In genomic region chr7:6346581-6346980, GRCh38 we compare ENCODE assay signal across 15 cellular contexts. TPM values are rescaled to one million over a fixed set of nuclear protein-coding genes. Genes with fewer than 3 reads are reported as not detected.
DNase-seq lines count a peak whose midpoint lies in the region; ATAC-seq, FAIRE-seq and TF ChIP-seq lines count a peak whose summit lies in the region.
"Had no signal": no experiment of that assay in that cellular context is flagged by ENCODE, and none has a peak within 500 bp of the region (broad histone marks: within the 10 kb centered on the region; RNA-seq: fewer than 3 reads in every experiment).

No MANE protein-coding gene starts in this region.

- peaks cover 14% of the 10 kb centered on the region for H3K79me2 ChIP-seq in mammary epithelial cell (ENCODE audit: insufficient read depth, low read length)

- H3K4me3 Mint-ChIP-seq in MCF 10A (ENCODE audit: unreplicated experiment) (peak overlapping the region; percentile 56), immature natural killer cell (peak overlapping the region in 3 of 5 donors; percentile 71 to 80 (median 79))

- H3K27ac ChIP-seq in mammary epithelial cell (ENCODE audit: insufficient read depth, low read depth, low read length) = no peak overlapping the region
- no peak overlapping the region for H3K27ac ChIP-seq in pancreas
- H3K27ac ChIP-seq: adrenal gland, coronary artery, vagina had no signal

- H3K4me1 ChIP-seq in mammary epithelial cell (ENCODE audit: insufficient read depth, low read length) (peaks cover 2% of the 10 kb centered on the region), pancreas (peaks cover 0 to 3% (median 0%) of the 10 kb centered on the region in 3 donors)

- no peak overlapping the region for H3K4me2 ChIP-seq in mammary epithelial cell (ENCODE audit: insufficient read depth, low read depth, low read length)

- H3K4me1 Mint-ChIP-seq in MCF 10A (ENCODE audit: insufficient read depth, unreplicated experiment) = no peaks in the 10 kb centered on the region
- peaks cover 6% of the 10 kb centered on the region in 2 donors for H3K4me1 Mint-ChIP-seq in immature natural killer cell

- CTCF ChIA-PET in MCF 10A (lab: Yijun Ruan, JAX) (no interaction called here), mammary epithelial cell (lab: Charles Lee; ENCODE audit: low non-redundant PET) (no interaction called here), GM10248 (lab: Yijun Ruan, JAX) (interaction anchor here (0.8 kb wide), 1 partner anchor 15 kb away, joined by 3 read pairs; no protein-coding TSS in a partner anchor)

- POLR2A ChIA-PET in MCF 10A (lab: Yijun Ruan, JAX) (no interaction called here), GM10248 (lab: Yijun Ruan, JAX) (no interaction called here)

- H3K27me3 ChIP-seq in mammary epithelial cell (ENCODE audit: insufficient read depth, low read length) (no peaks in the 10 kb centered on the region), pancreas (no peaks in the 10 kb centered on the region)
- H3K27me3 ChIP-seq: adrenal gland, MG63, vagina had no signal

- H3K27ac Mint-ChIP-seq in MCF 10A (ENCODE audit: low read depth, unreplicated experiment) (no peak overlapping the region), immature natural killer cell (peak overlapping the region in 2 of 6 donors; percentile 47 to 53)

- no peaks in the 10 kb centered on the region for H3K27me3 Mint-ChIP-seq in MCF 10A (ENCODE audit: insufficient read depth, unreplicated experiment)
- peaks cover 5 to 9% (median 8%) of the 10 kb centered on the region in 3 donors for H3K27me3 Mint-ChIP-seq in immature natural killer cell (ENCODE audit: low read depth in 3 of 3)

- no peak overlapping the region for H2AFZ ChIP-seq in mammary epithelial cell (ENCODE audit: low read depth, low read length)

- DNase-seq in MCF 10A (ENCODE audit: unreplicated experiment) (no peak), mammary epithelial cell (no peak), NCI-H774 (lab: John Stamatoyannopoulos, UW) (peak; percentile 22), immature natural killer cell (no peak), GM10248 (ENCODE audit: extremely low spot score) (no peak), pancreas (no peak), cerebellar cortex (ENCODE audit: low spot score) (no peak)
- DNase-seq: adrenal gland; DMS79 treated with DMSO at 0.1 percent for 48 hours; MG63; SHP77; stimulated activated CD4-positive, alpha-beta T cell treated with anti-CD3 and anti-CD28 coated beads, Interleukin-2, amount 100 ng/mL, for 24 hours had no signal

- H3K9ac ChIP-seq in mammary epithelial cell (ENCODE audit: insufficient read depth, low read length) = no peak overlapping the region

- H4K20me1 ChIP-seq in mammary epithelial cell (ENCODE audit: insufficient read depth, low read length) = no peaks in the 10 kb centered on the region

- H3K9me3 ChIP-seq in mammary epithelial cell (replicated peaks; ENCODE audit: insufficient read depth, low read length) (no peaks in the 10 kb centered on the region), pancreas (no peaks in the 10 kb centered on the region)
- H3K9me3 ChIP-seq: adrenal gland, MG63, vagina had no signal

- BruUV-seq in MCF 10A (replicated peaks; lab: Mats Ljungman, UMichigan) (no TSS peak), mammary epithelial cell (replicated peaks; lab: Mats Ljungman, UMichigan) (no TSS peak)

- TF ChIP-seq CTCF in MCF 10A (IDR thresholded peaks at IDR 0.05; ENCODE audit: unreplicated experiment) (no peak), mammary epithelial cell (conservative IDR thresholded peaks at IDR 0.05 in 1 of 2, IDR thresholded peaks at IDR 0.05 in 1 of 2; ENCODE audit: extremely low read depth in 1 of 2, insufficient read depth in 1 of 2, low read depth in 1 of 2, low read length in 2 of 2) (no peak), GM10248 (IDR thresholded peaks at IDR 0.05; ENCODE audit: control extremely low read depth, extremely low read depth, low read depth, missing control alignments) (no peak), pancreas (IDR thresholded peaks at IDR 0.05) (no peak)

- ATAC-seq in HG02870 (IDR thresholded peaks at IDR 0.05; ENCODE audit: unreplicated experiment) = no peak
- ATAC-seq in pancreas = no peak

- peaks cover 20% of the 10 kb centered on the region for H3K36me3 Mint-ChIP-seq in MCF 10A (ENCODE audit: insufficient read depth, unreplicated experiment)
- H3K36me3 Mint-ChIP-seq in immature natural killer cell = no peaks in the 10 kb centered on the region

- H3K9me3 Mint-ChIP-seq in MCF 10A (ENCODE audit: unreplicated experiment) = no peaks in the 10 kb centered on the region
- H3K9me3 Mint-ChIP-seq in immature natural killer cell = peaks cover 0 to 2% (median 0%) of the 10 kb centered on the region in 6 donors

- H3K4me3 ChIP-seq in mammary epithelial cell (replicated peaks in 1 of 3; ENCODE audit: insufficient read depth in 1 of 3, low read depth in 2 of 3, low read length in 3 of 3) (no peak overlapping the region), pancreas (no peak overlapping the region)
- H3K4me3 ChIP-seq: adrenal gland, coronary artery, MG63, vagina had no signal

- 83% methylated on average over 8 of the region's 8 CpGs for WGBS in mammary epithelial cell (ENCODE audit: low coverage, missing lambda C conversion rate)
- WGBS in pancreas, 2 donors = 66 to 68% methylated on average over 8 of the region's 8 CpGs

- dilution Hi-C loops in mammary epithelial cell (cut with HindIII; ENCODE audit: low sequenced_read_pairs) = no loop called here

- FAIRE-seq in pancreas (lab: Jason Lieb, UNC) = no peak

- intact Hi-C loops in MCF 10A (cut with micrococcal nuclease) (no loop called here), mammary epithelial cell (cut with micrococcal nuclease) (no loop called here), pancreas (cut with DNase I) (no loop called here)

- H3K36me3 ChIP-seq in mammary epithelial cell (ENCODE audit: insufficient read depth, low read length) (no peaks in the 10 kb centered on the region), pancreas (no peaks in the 10 kb centered on the region)
- H3K36me3 ChIP-seq: adrenal gland, MG63, vagina had no signal

- in situ Hi-C loops in mammary epithelial cell (cut with MboI; ENCODE audit: low sequenced_read_pairs in 2 of 2) = no loop called here

RNA-seq across cellular contexts. Expression of gene FAM220A, which starts 2.2 kb away (rescaled TPM):
- total RNA-seq in MCF 10A (2022) = 25.2 and 25.7 TPM in 2 replicates
- total RNA-seq in mammary epithelial cell = 10 to 100 TPM; 15.2 to 17.0 TPM
- 10.1 TPM for polyA plus RNA-seq in mammary epithelial cell
- polyA minus RNA-seq in mammary epithelial cell = 24.7 TPM
- 1 to 10 TPM; 1.9 to 6.2 (median 5.7) TPM for polyA plus RNA-seq in immature natural killer cell
- total RNA-seq in pancreas = 1 to 10 TPM; 5.9 to 9.9 (median 8.2) TPM
- polyA plus RNA-seq in pancreas = 1 to 10 TPM; 3.2 to 4.7 TPM

RNA-seq across cellular contexts. Expression of gene RAC1, which starts 27.7 kb away (rescaled TPM):
- total RNA-seq in MCF 10A (2022) = 236 and 278 TPM in 2 replicates
- 100 to 1,000 TPM in 1 of 2 donors, 10 to 100 TPM in 1; 78.9 to 341 TPM for total RNA-seq in mammary epithelial cell
- polyA plus RNA-seq in mammary epithelial cell = 475 TPM
- polyA minus RNA-seq in mammary epithelial cell = 221 TPM
- 100 to 1,000 TPM; 324 to 389 (median 386) TPM for polyA plus RNA-seq in immature natural killer cell
- 100 to 1,000 TPM in 1 of 6 donors, 10 to 100 TPM in 5; 62.7 to 137 (median 81.8) TPM for total RNA-seq in pancreas
- 100 to 1,000 TPM in 1 of 2 donors, 10 to 100 TPM in 1; 92.7 to 149 TPM for polyA plus RNA-seq in pancreas
